ENCODE assay signal across 9 cellular contexts in genomic region chr17:65340401-65340800, GRCh38.
"Had no signal": no experiment of that assay in that cellular context is flagged by ENCODE, and none has a peak within 500 bp of the region (broad histone marks: within the 10 kb centered on the region; RNA-seq: fewer than 3 reads in every experiment).

No MANE protein-coding gene starts in this region.

- H2AFZ ChIP-seq: GM23338 had no signal

- FAIRE-seq: HTR-8/SVneo had no signal

- H3K9me3 ChIP-seq: HAP-1 had no signal

- DNase-seq: H7, HFFc6, IMR-90, Karpas-422, KBM-7 had no signal

- H3K4me3 ChIP-seq: GM23338, HAP-1 had no signal

- ATAC-seq: GM23338 had no signal

- H3K9ac ChIP-seq: KMS-11 had no signal

- H3K4me2 ChIP-seq: GM23338, KMS-11 had no signal

- H3K4me1 ChIP-seq: HAP-1 had no signal

- H3K27ac ChIP-seq: KMS-11 had no signal

- H3K36me3 ChIP-seq: HAP-1 had no signal
